ENCODE assay signal across 9 cellular contexts in genomic region chr17:63476494-63476856, GRCh38. TPM values are rescaled to one million over a fixed set of nuclear protein-coding genes. Genes with fewer than 3 reads are reported as not detected.
DNase-seq lines count a peak whose midpoint lies in the region; ATAC-seq and TF ChIP-seq lines count a peak whose summit lies in the region.
"Had no signal": no experiment of that assay in that cellular context is flagged by ENCODE, and none has a peak within 500 bp of the region (broad histone marks: within the 10 kb centered on the region; RNA-seq: fewer than 3 reads in every experiment).

No MANE protein-coding gene starts in this region.

- H3K27ac Mint-ChIP-seq in T-helper 17 cell = no peak overlapping the region

- H3K27me3 Mint-ChIP-seq in T-helper 17 cell = no peaks in the 10 kb centered on the region

- no peak for TF ChIP-seq EP300 in sigmoid colon (IDR thresholded peaks at IDR 0.05)

- TF ChIP-seq POLR2A in heart left ventricle (IDR thresholded peaks at IDR 0.05) (no peak), sigmoid colon (IDR thresholded peaks at IDR 0.05) (no peak)

- peak overlapping the region; percentile 79 for H3K4me3 Mint-ChIP-seq in T-helper 17 cell

- peaks cover 7% of the 10 kb centered on the region for H3K4me1 Mint-ChIP-seq in T-helper 17 cell

- H3K4me3 ChIP-seq in heart left ventricle (peak overlapping the region; percentile 29 to 77 (median 62)), sigmoid colon (peak overlapping the region; percentile 7 to 59 (median 50))

- TF ChIP-seq CTCF in heart left ventricle (IDR thresholded peaks at IDR 0.05) (no peak), sigmoid colon (IDR thresholded peaks at IDR 0.05) (no peak)

- peaks cover 0 to 16% (median 0%) of the 10 kb centered on the region in 9 donors for H3K27me3 ChIP-seq in heart left ventricle
- H3K27me3 ChIP-seq in sigmoid colon = peaks cover 22 to 59% (median 36%) of the 10 kb centered on the region in 3 donors

- peaks cover 4 to 60% (median 37%) of the 10 kb centered on the region in 12 donors for H3K4me1 ChIP-seq in heart left ventricle
- H3K4me1 ChIP-seq in sigmoid colon = peaks cover 0 to 25% (median 21%) of the 10 kb centered on the region in 4 donors

- H3K27ac ChIP-seq in heart left ventricle = peak overlapping the region in 7 of 12 donors; percentile 41 to 83 (median 60)
- peak overlapping the region in 3 of 4 donors; percentile 22 to 41 (median 26) for H3K27ac ChIP-seq in sigmoid colon

- 2 to 30% (median 5%) methylated on average over 6 to 34 of the region's 34 CpGs for WGBS in heart left ventricle, 4 donors
- 1% methylated on average over 34 of the region's 34 CpGs for WGBS in sigmoid colon, 2 donors

- intact Hi-C loops in heart left ventricle (cut with DNase I) = loop anchor here in 6 of 10 donors (2.0 to 5.0 kb wide), 4 partner anchors 30 to 49 kb away; partner anchors contain the start of gene CYB561 (in 1 of the 6)
- intact Hi-C loops in sigmoid colon (cut with DNase I) = loop anchor here (5.0 kb wide), 1 partner anchor 49 kb away; no protein-coding TSS in a partner anchor

- peak; percentile 23 to 26 for DNase-seq in stimulated activated CD4-positive, alpha-beta T cell treated with anti-CD3 and anti-CD28 coated beads, Interleukin-2, amount 100 ng/mL, for 24 hours
- no peak for DNase-seq in stimulated activated CD4-positive, alpha-beta T cell treated with anti-CD3 and anti-CD28 coated beads, Interleukin-4, amount 100 ng/mL, for 1 hour
- DNase-seq in T-helper 17 cell (peak in 1 of 3 donors; percentile 15), heart left ventricle (peak in 1 of 5 donors; percentile 33), sigmoid colon (no peak), GF-D8 (lab: John Stamatoyannopoulos, UW) (no peak), cortex of kidney (lab: John Stamatoyannopoulos, UW) (no peak)
- no peak for DNase-seq in stimulated activated naive CD4-positive, alpha-beta T cell treated with Interleukin-2 at 50 U/mL for 16 hours (lab: John Stamatoyannopoulos, UW)

- peaks cover 0 to 16% (median 0%) of the 10 kb centered on the region in 9 donors for H3K36me3 ChIP-seq in heart left ventricle
- H3K36me3 ChIP-seq in sigmoid colon = no peaks in the 10 kb centered on the region

- H3K9me3 ChIP-seq in T-helper 17 cell (ENCODE audit: control insufficient read depth, low read length, poor library complexity, severe bottlenecking) (no peaks in the 10 kb centered on the region), heart left ventricle (no peaks in the 10 kb centered on the region), sigmoid colon (no peaks in the 10 kb centered on the region)

- ATAC-seq in T-helper 17 cell (peak; percentile 6), heart left ventricle (peak in 1 of 4 donors; percentile 24)

- no peaks in the 10 kb centered on the region for H3K36me3 Mint-ChIP-seq in T-helper 17 cell (ENCODE audit: low read depth)

RNA-seq across cellular contexts. Expression of gene ACE, which starts 0.4 kb away (rescaled TPM):
- total RNA-seq in T-helper 17 cell (10 to 100 TPM; 11.6 to 21.5 TPM), heart left ventricle (10 to 100 TPM in 5 of 9 donors, 1 to 10 TPM in 4; 1.6 to 42.3 (median 10.7) TPM), sigmoid colon (10 to 100 TPM in 1 of 4 donors, 1 to 10 TPM in 3; 1.4 to 24.9 (median 2.8) TPM)
- polyA plus RNA-seq in heart left ventricle (1 to 10 TPM; 4.0 to 5.6 TPM), sigmoid colon (1 to 10 TPM; 2.4 to 9.8 (median 2.5) TPM)

RNA-seq across cellular contexts. Expression of gene CYB561, which starts 30.4 kb away (rescaled TPM):
- total RNA-seq in T-helper 17 cell (10 to 100 TPM; 50.8 to 69.9 TPM), heart left ventricle (10 to 100 TPM in 2 of 9 donors, 1 to 10 TPM in 7; 4.8 to 19.2 (median 8.6) TPM), sigmoid colon (10 to 100 TPM in 3 of 4 donors, 1 to 10 TPM in 1; 6.3 to 16.4 (median 12.9) TPM)
- polyA plus RNA-seq in heart left ventricle (10 to 100 TPM in 1 of 2 donors, 1 to 10 TPM in 1; 5.0 to 18.1 TPM), sigmoid colon (10 to 100 TPM in 2 of 3 donors, 1 to 10 TPM in 1; 9.0 to 59.2 (median 10.2) TPM)

RNA-seq across cellular contexts. Expression of gene KCNH6, which starts 46.7 kb away (rescaled TPM):
- not detected for total RNA-seq in T-helper 17 cell
- total RNA-seq in heart left ventricle = not detected
- polyA plus RNA-seq in heart left ventricle = under 1 TPM in 1 of 2 donors, not detected in 1; 0.01 TPM
- not detected for total RNA-seq in sigmoid colon
- under 1 TPM in 1 of 3 donors, not detected in 2; 0.13 TPM for polyA plus RNA-seq in sigmoid colon
- total RNA-seq: subcutaneous adipose tissue had no signal

Comparison
In these comparisons a context has a peak if more than half of its experiments do, and no peak if none do; other contexts are left out.
1. DNase-seq: peak in stimulated activated CD4-positive, alpha-beta T cell treated with anti-CD3 and anti-CD28 coated beads, Interleukin-2, amount 100 ng/mL, for 24 hours (2 of 2); none in stimulated activated CD4-positive, alpha-beta T cell treated with anti-CD3 and anti-CD28 coated beads, Interleukin-4, amount 100 ng/mL, for 1 hour (single experiment), sigmoid colon (single experiment), stimulated activated naive CD4-positive, alpha-beta T cell treated with Interleukin-2 at 50 U/mL for 16 hours (single experiment), GF-D8 (single experiment) and cortex of kidney (single experiment).